ENCODE assay signal across 17 cellular contexts in genomic region chr6:125884656-125885055, GRCh38.
A peak's percentile ranks its signal among the peaks of the same experiment; 100 is the strongest.
DNase-seq lines count a peak whose midpoint lies in the region; ATAC-seq lines count a peak whose summit lies in the region.
"Had no signal": no experiment of that assay in that cellular context is flagged by ENCODE, and none has a peak within 500 bp of the region (broad histone marks: within the 10 kb centered on the region; RNA-seq: fewer than 3 reads in every experiment).

No MANE protein-coding gene starts in this region.

- in situ Hi-C loops in G401 (cut with HindIII; ENCODE audit: low sequenced_read_pairs) = no loop called here

- H3K36me3 Mint-ChIP-seq in memory B cell = peaks cover 33% of the 10 kb centered on the region

- no peak for ATAC-seq in memory B cell (ENCODE audit: low read depth)
- ATAC-seq in HG03025 (IDR thresholded peaks at IDR 0.05; ENCODE audit: low FRiP score, unreplicated experiment) = no peak
- ATAC-seq: T-helper 17 cell had no signal

- no peaks in the 10 kb centered on the region for H3K4me1 Mint-ChIP-seq in memory B cell

- H3K9me3 Mint-ChIP-seq in memory B cell = no peaks in the 10 kb centered on the region
- H3K9me3 Mint-ChIP-seq: CD4-positive, alpha-beta T cell; IgD-negative memory B cell had no signal

- DNase-seq in NCI-H82 (lab: John Stamatoyannopoulos, UW) (peak; percentile 23), NCI-H82 treated with DMSO at 0.1 percent for 48 hours (lab: John Stamatoyannopoulos, UW; ENCODE audit: unreplicated experiment) (no peak), NCI-H69 (lab: John Stamatoyannopoulos, UW) (peak; percentile 78), memory B cell (ENCODE audit: low spot score in 2 of 2) (no peak), G401 (ENCODE audit: low spot score) (no peak), NCI-H774 (lab: John Stamatoyannopoulos, UW) (no peak)
- DNase-seq: Caco-2; CD4-positive, alpha-beta T cell; Karpas-422; MM.1S; NCI-H1092; NCI-H1436 treated with DMSO at 0.1 percent for 48 hours; NCI-H2081 treated with DMSO at 0.1 percent for 48 hours; PC-9; T-helper 17 cell had no signal

- H3K27me3 Mint-ChIP-seq in memory B cell = no peaks in the 10 kb centered on the region
- H3K27me3 Mint-ChIP-seq: CD4-positive, alpha-beta T cell; IgD-negative memory B cell; T-helper 17 cell had no signal

- peak overlapping the region; percentile 32 for H3K27ac Mint-ChIP-seq in memory B cell
- H3K27ac Mint-ChIP-seq: CD4-positive, alpha-beta T cell; T-helper 17 cell had no signal

- no peak overlapping the region for H3K4me3 Mint-ChIP-seq in memory B cell
- H3K4me3 Mint-ChIP-seq: CD4-positive, alpha-beta T cell; IgD-negative memory B cell; T-helper 17 cell had no signal

Comparison
In these comparisons a context has a peak if more than half of its experiments do, and no peak if none do; other contexts are left out.
1. DNase-seq: peak in NCI-H82 (single experiment) and NCI-H69 (single experiment); none in NCI-H82 treated with DMSO at 0.1 percent for 48 hours (single experiment), memory B cell (0 of 2), G401 (single experiment) and NCI-H774 (single experiment).